1 cellular context compared by ENCODE assay signal in genomic region chr12:51401486-51401885, GRCh38.
TF ChIP-seq lines count a peak whose summit lies in the region.

No MANE protein-coding gene starts in this region.

TF ChIP-seq in K562, 482 proteins besides CTCF, POLR2A, EP300 and RAD21:
- TF ChIP-seq, protein P1, sequence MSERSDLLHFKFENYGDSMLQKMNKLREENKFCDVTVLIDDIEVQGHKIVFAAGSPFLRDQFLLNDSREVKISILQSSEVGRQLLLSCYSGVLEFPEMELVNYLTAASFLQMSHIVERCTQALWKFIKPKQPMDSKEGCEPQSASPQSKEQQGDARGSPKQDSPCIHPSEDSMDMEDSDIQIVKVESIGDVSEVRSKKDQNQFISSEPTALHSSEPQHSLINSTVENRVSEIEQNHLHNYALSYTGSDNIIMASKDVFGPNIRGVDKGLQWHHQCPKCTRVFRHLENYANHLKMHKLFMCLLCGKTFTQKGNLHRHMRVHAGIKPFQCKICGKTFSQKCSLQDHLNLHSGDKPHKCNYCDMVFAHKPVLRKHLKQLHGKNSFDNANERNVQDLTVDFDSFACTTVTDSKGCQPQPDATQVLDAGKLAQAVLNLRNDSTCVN (CRISPR knock-in tag; IDR thresholded peaks at IDR 0.05), result no peak
- TF ChIP-seq ZMIZ1 (IDR thresholded peaks at IDR 0.05; ENCODE audit: low read depth in 2 of 2, low read length in 2 of 2), result no peak
